ENCODE assay signal across 24 cellular contexts in the genomic region with DNA sequence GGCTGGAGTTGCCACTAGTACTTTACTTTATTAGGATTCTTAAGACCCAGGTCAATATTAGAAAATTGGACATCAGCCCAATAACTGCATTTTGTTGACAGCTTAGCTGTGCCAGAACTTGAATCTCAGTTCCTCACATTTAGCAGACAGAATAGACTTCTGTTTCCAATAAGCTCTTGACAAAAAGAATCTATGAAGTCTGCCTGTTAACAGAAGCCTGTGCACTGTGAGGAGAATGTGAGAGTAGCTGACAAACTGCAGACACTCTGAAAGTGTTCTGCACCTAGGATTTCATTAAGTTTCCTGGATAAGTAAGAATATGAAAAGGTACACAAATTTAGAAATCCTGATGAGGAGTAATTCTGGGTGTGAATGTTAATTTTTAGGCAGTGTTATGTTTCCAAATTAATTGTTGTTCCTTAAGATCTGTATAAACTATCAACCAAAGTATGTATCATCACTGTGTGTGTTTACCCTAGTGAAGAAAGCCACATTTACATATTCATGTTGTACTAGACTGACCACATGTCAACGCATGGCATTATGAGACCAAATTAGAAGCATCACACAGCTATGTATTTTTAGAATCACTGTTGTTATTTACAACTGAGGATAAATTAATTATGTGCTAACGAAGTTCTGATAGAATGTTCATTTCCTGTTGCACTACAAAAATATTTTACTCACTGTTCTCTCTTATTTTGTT.
DNase-seq lines count a peak whose midpoint lies in the region; ATAC-seq, FAIRE-seq and TF ChIP-seq lines count a peak whose summit lies in the region.
"Had no signal": no experiment of that assay in that cellular context is flagged by ENCODE, and none has a peak within 500 bp of the region (broad histone marks: within the 10 kb centered on the region; RNA-seq: fewer than 3 reads in every experiment).

No MANE protein-coding gene starts in this region.

- H3K4me1 ChIP-seq in GM12878 (ENCODE audit: control insufficient read depth, insufficient read depth, low read length) (no peaks in the 10 kb centered on the region; the same call in 1 of the 2 replicates), tibial nerve (peaks cover 0 to 3% (median 0%) of the 10 kb centered on the region in 4 donors)
- H3K4me1 ChIP-seq: HAP-1 had no signal

- in situ Hi-C loops in GM12878 (cut with MboI), result no loop called here

- SMC1A ChIA-PET in GM12878 (lab: Charles Lee; ENCODE audit: uncharacterized antibody, unreplicated experiment), result no interaction called here

- no peak overlapping the region for H3K4me3 ChIP-seq in GM12878
- no peak overlapping the region for H3K4me3 ChIP-seq in tibial nerve
- H3K4me3 ChIP-seq: BLaER1 treated with 17β-estradiol and CSF1 and Interleukin-3, amounts not matched to agents 10 nM and 100 nM; GM23338; HAP-1 had no signal

- no peak for TF ChIP-seq CTCF in GM12878 (IDR thresholded peaks at IDR 0.05 in 2 of 3, conservative IDR thresholded peaks at IDR 0.05 in 1 of 3; ENCODE audit: control insufficient read depth in 2 of 3, extremely low read depth in 1 of 3, insufficient read depth in 1 of 3, low read depth in 3 of 3, low read length in 3 of 3)
- TF ChIP-seq CTCF in tibial nerve (IDR thresholded peaks at IDR 0.05), result no peak

- H3K9me3 ChIP-seq in GM12878 (replicated peaks; ENCODE audit: control insufficient read depth, insufficient read depth, low read length), result no peaks in the 10 kb centered on the region
- H3K9me3 ChIP-seq in tibial nerve, result no peaks in the 10 kb centered on the region
- H3K9me3 ChIP-seq: BLaER1 treated with 17β-estradiol and CSF1 and Interleukin-3, amounts not matched to agents 10 nM and 100 nM; HAP-1 had no signal

- no peak for DNase-seq in GM12891 (ENCODE audit: insufficient read length, low spot score)
- no peak for DNase-seq in GM12878 (ENCODE audit: low read depth, low spot score)
- DNase-seq in tibial nerve (ENCODE audit: low spot score in 2 of 2), result no peak
- DNase-seq: ACHN; CD4-positive, alpha-beta memory T cell; DND-41; IMR-90; NCI-H1105; NCI-H146; NCI-H2029 treated with DMSO at 0.1 percent for 48 hours; NCI-H226; NCI-H510A treated with DMSO at 0.1 percent for 48 hours; NCI-H748 treated with DMSO at 0.1 percent for 48 hours; OCI-M1; SHP77 had no signal

- no peak for TF ChIP-seq EP300 in GM12878 (IDR thresholded peaks at IDR 0.05; ENCODE audit: borderline replicate concordance in 1 of 2, control insufficient read depth in 1 of 2, low read depth in 2 of 2, low read length in 2 of 2)
- no peak for TF ChIP-seq EP300 in tibial nerve (IDR thresholded peaks at IDR 0.05)

- TF ChIP-seq POLR2A in GM12891 (IDR thresholded peaks at IDR 0.05; ENCODE audit: low read depth, low read length) (no peak), GM12878 (IDR thresholded peaks at IDR 0.05; ENCODE audit: low read depth, low read length) (no peak), tibial nerve (IDR thresholded peaks at IDR 0.05) (no peak), GM18505 (IDR thresholded peaks at IDR 0.05; ENCODE audit: borderline replicate concordance, extremely low read depth, insufficient read depth, insufficient read length) (no peak)

- H3K36me3 ChIP-seq in GM12878 (ENCODE audit: control insufficient read depth in 2 of 2, insufficient read depth in 2 of 2, low read length in 1 of 2), result no peaks in the 10 kb centered on the region
- no peaks in the 10 kb centered on the region for H3K36me3 ChIP-seq in tibial nerve
- H3K36me3 ChIP-seq: BLaER1 treated with 17β-estradiol and CSF1 and Interleukin-3, amounts not matched to agents 10 nM and 100 nM; HAP-1 had no signal

- WGBS in GM12878 (ENCODE audit: insufficient coverage, insufficient replicate concordance, low lambda C conversion rate, missing lambda C conversion rate), result 5% methylated on average over 2 of the region's 2 CpGs
- WGBS in tibial nerve, 2 donors, result 65 to 66% methylated on average over 2 of the region's 2 CpGs

- intact Hi-C loops in GM12878 (cut with micrococcal nuclease; ENCODE audit: unreplicated experiment), result no loop called here

- peak; percentile 41 for ATAC-seq in GM18517 (IDR thresholded peaks at IDR 0.05; ENCODE audit: unreplicated experiment)
- ATAC-seq in GM21390 (IDR thresholded peaks at IDR 0.05; ENCODE audit: unreplicated experiment), result peak; percentile 42
- ATAC-seq in GM12878, result peak; percentile 29; the same call in 1 of the 3 replicates
- no peak for ATAC-seq in GM18861 (IDR thresholded peaks at IDR 0.05; ENCODE audit: unreplicated experiment)
- no peak for ATAC-seq in GM18505 (IDR thresholded peaks at IDR 0.05; ENCODE audit: unreplicated experiment)
- ATAC-seq: GM23338 had no signal

- RAD21 ChIA-PET in GM12878 (lab: Charles Lee; ENCODE audit: unreplicated experiment), result no interaction called here

- H3K27me3 ChIP-seq in GM12878 (replicated peaks in 1 of 2; ENCODE audit: control insufficient read depth in 2 of 2, insufficient read depth in 2 of 2, low read length in 1 of 2), result no peaks in the 10 kb centered on the region
- H3K27me3 ChIP-seq in tibial nerve, result no peaks in the 10 kb centered on the region
- H3K27me3 ChIP-seq: BLaER1 treated with 17β-estradiol and CSF1 and Interleukin-3, amounts not matched to agents 10 nM and 100 nM had no signal

- no peak overlapping the region for H3K9ac ChIP-seq in GM12878 (ENCODE audit: control insufficient read depth, insufficient read depth, low read length)
- H3K9ac ChIP-seq: BLaER1 treated with 17β-estradiol and CSF1 and Interleukin-3, amounts not matched to agents 10 nM and 100 nM; KMS-11 had no signal

- no peaks in the 10 kb centered on the region for H4K20me1 ChIP-seq in GM12878 (ENCODE audit: control insufficient read depth, insufficient read depth)
- H4K20me1 ChIP-seq: BLaER1 treated with 17β-estradiol and CSF1 and Interleukin-3, amounts not matched to agents 10 nM and 100 nM had no signal

- no peak overlapping the region for H3K4me2 ChIP-seq in GM12878 (ENCODE audit: control insufficient read depth, insufficient read depth)
- H3K4me2 ChIP-seq: GM23338, KMS-11 had no signal

- H3K79me2 ChIP-seq in GM12878 (ENCODE audit: control insufficient read depth, insufficient read depth, low read length), result no peaks in the 10 kb centered on the region

- BruUV-seq in GM12878 (replicated peaks; lab: Mats Ljungman, UMichigan), result no TSS peak

- no peak overlapping the region for H2AFZ ChIP-seq in GM12878 (ENCODE audit: control insufficient read depth, low read depth, low read length)
- H2AFZ ChIP-seq: GM23338 had no signal

- POLR2A ChIA-PET in GM12878 (lab: Charles Lee), result no interaction called here

- CTCF ChIA-PET in GM12878 (lab: Yijun Ruan, JAX), result no interaction called here

- no peak for TF ChIP-seq RAD21 in GM12878 (IDR thresholded peaks at IDR 0.05; ENCODE audit: insufficient read depth, low read depth, low read length)

- no peak for FAIRE-seq in GM12891 (lab: Jason Lieb, UNC)
- FAIRE-seq in GM12878 (lab: Jason Lieb, UNC), result no peak
- FAIRE-seq: GM19239 had no signal

- H3K27ac ChIP-seq in GM12878 (ENCODE audit: control insufficient read depth, insufficient read depth), result no peak overlapping the region
- H3K27ac ChIP-seq in tibial nerve, result no peak overlapping the region
- H3K27ac ChIP-seq: BLaER1 treated with 17β-estradiol and CSF1 and Interleukin-3, amounts not matched to agents 10 nM and 100 nM; KMS-11 had no signal

TF ChIP-seq in GM12891, 5 proteins besides CTCF, POLR2A, EP300 and RAD21:
- TF ChIP-seq TAF1 (IDR thresholded peaks at IDR 0.05; ENCODE audit: low read depth, low read length) (no peak), PAX5 (IDR thresholded peaks at IDR 0.05; ENCODE audit: insufficient read depth, low read length, severe bottlenecking) (no peak), SPI1 (IDR thresholded peaks at IDR 0.05; ENCODE audit: low read depth, low read length) (peak; percentile 40; the same call in 1 of the 2 replicates)

TF ChIP-seq in GM12878, 131 proteins besides CTCF, POLR2A, EP300 and RAD21:
- TF ChIP-seq, protein P1, sequence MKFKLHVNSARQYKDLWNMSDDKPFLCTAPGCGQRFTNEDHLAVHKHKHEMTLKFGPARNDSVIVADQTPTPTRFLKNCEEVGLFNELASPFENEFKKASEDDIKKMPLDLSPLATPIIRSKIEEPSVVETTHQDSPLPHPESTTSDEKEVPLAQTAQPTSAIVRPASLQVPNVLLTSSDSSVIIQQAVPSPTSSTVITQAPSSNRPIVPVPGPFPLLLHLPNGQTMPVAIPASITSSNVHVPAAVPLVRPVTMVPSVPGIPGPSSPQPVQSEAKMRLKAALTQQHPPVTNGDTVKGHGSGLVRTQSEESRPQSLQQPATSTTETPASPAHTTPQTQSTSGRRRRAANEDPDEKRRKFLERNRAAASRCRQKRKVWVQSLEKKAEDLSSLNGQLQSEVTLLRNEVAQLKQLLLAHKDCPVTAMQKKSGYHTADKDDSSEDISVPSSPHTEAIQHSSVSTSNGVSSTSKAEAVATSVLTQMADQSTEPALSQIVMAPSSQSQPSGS (IDR thresholded peaks at IDR 0.05; ENCODE audit: low read length), result no peak
- TF ChIP-seq POU2F2 (IDR thresholded peaks at IDR 0.05; ENCODE audit: borderline replicate concordance, low read depth, low read length) (0 out of 3 replicates have a peak, but pooled peaks have one; percentile 22), EZH2 (IDR thresholded peaks at IDR 0.05; ENCODE audit: borderline replicate concordance, control insufficient read depth, low read depth, low read length) (no peak)
TF ChIP-seq in GM12878: peak in this region for 1.

Comparison
In these comparisons a context has a peak if more than half of its experiments do, and no peak if none do; other contexts are left out.
1. ATAC-seq: peak in GM18517 (single experiment), GM21390 (single experiment) and GM12878 (single experiment); none in GM18861 (single experiment) and GM18505 (single experiment).